ENCODE assay signal across 20 cellular contexts in genomic region chr7:8282162-8282561, GRCh38. TPM values are rescaled to one million over a fixed set of nuclear protein-coding genes. Genes with fewer than 3 reads are reported as not detected.
A peak's percentile ranks its signal among the peaks of the same experiment; 100 is the strongest.
DNase-seq lines count a peak whose midpoint lies in the region; ATAC-seq and TF ChIP-seq lines count a peak whose summit lies in the region.
"Had no signal": no experiment of that assay in that cellular context is flagged by ENCODE, and none has a peak within 500 bp of the region (broad histone marks: within the 10 kb centered on the region; RNA-seq: fewer than 3 reads in every experiment).

No MANE protein-coding gene starts in this region.

- H3K9me3 ChIP-seq in HEK293 (ENCODE audit: control insufficient read depth, insufficient read depth, low read depth, low read length) (no peaks in the 10 kb centered on the region), heart right ventricle (peaks cover 0 to 3% (median 0%) of the 10 kb centered on the region in 11 donors), right cardiac atrium (ENCODE audit: control insufficient read depth, low read length) (no peaks in the 10 kb centered on the region)
- H3K9me3 ChIP-seq: A549, Caco-2 had no signal

- POLR2A ChIA-PET in HEK293 (lab: Yijun Ruan, JAX), result no interaction called here

- H3K27me3 ChIP-seq in heart right ventricle (no peaks in the 10 kb centered on the region), right cardiac atrium (ENCODE audit: control insufficient read depth, insufficient read depth) (no peaks in the 10 kb centered on the region)

- peak in 2 of 8 donors; percentile 4 to 28 for ATAC-seq in heart right ventricle
- ATAC-seq in right cardiac atrium, result no peak
- ATAC-seq in HG03439 (IDR thresholded peaks at IDR 0.05; ENCODE audit: unreplicated experiment), result no peak
- ATAC-seq: A549, GM23338 had no signal

- CTCF ChIA-PET in HEK293 (lab: Yijun Ruan, JAX), result no interaction called here

- DNase-seq in DMS53 (lab: John Stamatoyannopoulos, UW) (peak; percentile 52), DMS53 treated with DMSO at 0.1 percent for 48 hours (lab: John Stamatoyannopoulos, UW; ENCODE audit: unreplicated experiment) (no peak), heart right ventricle (peak in 1 of 2 donors; percentile 12), right cardiac atrium (no peak), GOT3 (lab: John Stamatoyannopoulos, UW) (no peak), SHP77 treated with DMSO at 0.1 percent for 48 hours (lab: John Stamatoyannopoulos, UW) (no peak)
- DNase-seq: AML-193; Caco-2; CD4-positive, alpha-beta T cell; DMS79 treated with DMSO at 0.1 percent for 48 hours; GF-D8; H9; IMR-90 had no signal

- H3K36me3 ChIP-seq in HEK293 (ENCODE audit: control insufficient read depth in 2 of 2, insufficient read depth in 1 of 2, low read length in 2 of 2) (no peaks in the 10 kb centered on the region), heart right ventricle (no peaks in the 10 kb centered on the region)

- 62 to 78% methylated on average over 3 of the region's 3 CpGs for WGBS in heart right ventricle, 2 donors
- WGBS in right cardiac atrium, result 71% methylated on average over 3 of the region's 3 CpGs

- no peak overlapping the region for H3K27ac ChIP-seq in HEK293 (ENCODE audit: extremely low read depth, low read depth, low read length)
- H3K27ac ChIP-seq in heart right ventricle, result peak overlapping the region in 7 of 10 donors; percentile 6 to 90 (median 86)
- H3K27ac ChIP-seq in right cardiac atrium (ENCODE audit: low read length), result peak overlapping the region; percentile 36
- H3K27ac ChIP-seq: 22Rv1, A549, C4-2B, HL-60 had no signal

- intact Hi-C loops in heart right ventricle (cut with DNase I) (loop anchor here in 4 of 10 donors (2.0 to 10.0 kb wide), 4 partner anchors 45 to 687 kb away; no protein-coding TSS in a partner anchor), right cardiac atrium (cut with DNase I) (loop anchor here in 1 of 4 donors (10.0 kb wide), 1 partner anchor 317 kb away; the partner anchor contains the start of gene GLCCI1)

- no peak for TF ChIP-seq CTCF in HEK293 (tag by site-specific recombination; IDR thresholded peaks at IDR 0.05)
- TF ChIP-seq CTCF in heart right ventricle (IDR thresholded peaks at IDR 0.05), result no peak

- peaks cover 10% of the 10 kb centered on the region; the same call in 1 of the 2 replicates for H3K4me1 ChIP-seq in HEK293 (ENCODE audit: control insufficient read depth, insufficient read depth, low read length)
- H3K4me1 ChIP-seq in heart right ventricle, result peaks cover 0 to 27% (median 6%) of the 10 kb centered on the region in 9 donors
- H3K4me1 ChIP-seq in right cardiac atrium (ENCODE audit: control insufficient read depth, insufficient read depth, low read length), result no peaks in the 10 kb centered on the region
- H3K4me1 ChIP-seq: A549, Caco-2 had no signal

- no peak overlapping the region for H3K4me3 ChIP-seq in HEK293 (ENCODE audit: low read depth, low read length)
- no peak overlapping the region for H3K4me3 ChIP-seq in heart right ventricle
- H3K4me3 ChIP-seq in right cardiac atrium (ENCODE audit: low read length), result no peak overlapping the region
- H3K4me3 ChIP-seq: A549, GM23338 had no signal

TF ChIP-seq in HEK293, 187 proteins besides CTCF, POLR2A, EP300 and RAD21:
- TF ChIP-seq REST (tag by site-specific recombination; IDR thresholded peaks at IDR 0.05), result peak; percentile 15; the same call in 1 of the 2 replicates
- no peak for TF ChIP-seq ZNF488 (tag by site-specific recombination; IDR thresholded peaks at IDR 0.05)
- no peak for TF ChIP-seq ZFP37 (tag by site-specific recombination; IDR thresholded peaks at IDR 0.05)
- TF ChIP-seq ZNF449 (tag by site-specific recombination; IDR thresholded peaks at IDR 0.05), result no peak
- TF ChIP-seq ZNF2 (tag by site-specific recombination; IDR thresholded peaks at IDR 0.05), result no peak

RNA-seq across cellular contexts. Expression of gene ICA1, which starts 20.2 kb away (rescaled TPM):
- 10 to 100 TPM; 41.3 to 92.1 (median 62.3) TPM for total RNA-seq in heart right ventricle
- polyA plus RNA-seq in heart right ventricle, result 10 to 100 TPM; 29.5 to 33.4 TPM
- 10 to 100 TPM; 70.0 to 98.2 (median 73.7) TPM for total RNA-seq in right cardiac atrium
- 36.8 TPM for polyA plus RNA-seq in right cardiac atrium
- total RNA-seq: IMR-90 had no signal
- polyA plus RNA-seq: IMR-90 had no signal
